In the genomic region with DNA sequence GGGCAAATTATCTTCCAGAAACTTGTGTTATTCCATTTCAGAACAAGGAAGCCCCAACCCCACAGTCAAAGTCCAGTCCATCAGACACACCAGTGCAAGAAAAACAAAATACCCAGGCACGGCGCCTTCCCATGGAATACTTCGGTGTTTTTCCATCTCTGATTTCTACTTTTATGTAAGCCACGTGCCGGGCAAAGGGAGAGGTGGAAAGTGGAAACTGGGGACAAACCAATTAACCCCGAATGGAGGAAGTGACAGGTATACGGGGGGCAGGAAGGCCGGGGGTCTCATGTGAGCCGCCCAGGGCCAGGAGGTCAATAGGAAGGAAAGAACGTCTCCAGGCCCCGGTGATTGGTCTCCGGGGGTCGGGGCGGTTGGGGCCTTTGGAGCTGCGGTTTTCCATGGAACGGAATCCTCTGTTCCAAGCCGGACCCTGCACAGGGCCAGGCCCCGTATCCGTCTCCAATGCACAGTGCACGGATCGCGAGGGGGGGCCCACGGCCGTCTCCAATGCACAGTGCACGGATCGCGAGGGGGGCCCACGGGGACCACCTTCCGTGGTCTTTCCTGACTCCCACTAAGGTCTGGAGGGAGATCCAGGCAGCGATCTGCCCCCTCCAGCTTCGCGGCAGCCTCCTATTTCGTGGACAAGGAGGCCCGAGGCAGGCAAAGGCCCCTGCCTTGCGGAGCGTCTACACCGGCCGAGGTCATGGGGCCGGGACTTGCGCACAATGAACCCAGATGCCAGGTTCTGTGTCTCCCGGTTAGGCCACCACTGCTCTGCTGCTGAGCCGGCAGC, we compare ENCODE assay signal across 18 cellular contexts.
DNase-seq lines count a peak whose midpoint lies in the region; ATAC-seq and TF ChIP-seq lines count a peak whose summit lies in the region.
"Had no signal": no experiment of that assay in that cellular context is flagged by ENCODE, and none has a peak within 500 bp of the region (broad histone marks: within the 10 kb centered on the region; RNA-seq: fewer than 3 reads in every experiment).

No MANE protein-coding gene starts in this region.

- H3K79me1 ChIP-seq in trophoblast cell (ENCODE audit: low read length): peaks cover 22% of the 10 kb centered on the region

- peaks cover 25% of the 10 kb centered on the region for H3K4me1 Mint-ChIP-seq in CD14-positive monocyte
- H3K4me1 Mint-ChIP-seq in activated T-cell treated with anti-CD3 and anti-CD28 coated beads, Interleukin-2, amount 50 U/mL, for 24 hours (ENCODE audit: low read depth): peaks cover 34% of the 10 kb centered on the region

- intact Hi-C loops in CD14-positive monocyte (cut with micrococcal nuclease): no loop called here

- H3K36me3 Mint-ChIP-seq in CD14-positive monocyte: peaks cover 0 to 2% of the 10 kb centered on the region in 2 donors
- H3K36me3 Mint-ChIP-seq in activated T-cell treated with anti-CD3 and anti-CD28 coated beads, Interleukin-2, amount 50 U/mL, for 24 hours (ENCODE audit: low read depth): no peaks in the 10 kb centered on the region
- H3K36me3 Mint-ChIP-seq: activated CD8-positive, alpha-beta memory T cell treated with anti-CD3 and anti-CD28 coated beads, Interleukin-2, amount 10 ng/mL, durations not matched to agents 7 days and 5 days had no signal

- H3K14ac ChIP-seq in trophoblast cell (ENCODE audit: low read length): peak overlapping the region; percentile 85

- H2AFZ ChIP-seq in trophoblast cell (ENCODE audit: insufficient read depth, low read length, poor library complexity): peak overlapping the region; percentile 37

- H3K9ac ChIP-seq in trophoblast cell (ENCODE audit: low read length): no peak overlapping the region

- peak; percentile 29 for ATAC-seq in gastroesophageal sphincter
- no peak for ATAC-seq in GM21526 (IDR thresholded peaks at IDR 0.05; ENCODE audit: low FRiP score, unreplicated experiment)
- ATAC-seq: activated CD4-positive, CD25-positive, alpha-beta regulatory T cell treated with anti-CD3 and anti-CD28 coated beads, Interleukin-2, amount 50 U/mL, for 24 hours; activated CD8-positive, alpha-beta memory T cell treated with anti-CD3 and anti-CD28 coated beads, Interleukin-2, amount 10 ng/mL, durations not matched to agents 7 days and 5 days; gastrocnemius medialis; stimulated activated naive CD8-positive, alpha-beta T cell treated with anti-CD3 and anti-CD28 coated beads, Interleukin-15, Interleukin-2, amounts not matched to agents 100 U/mL and 50 U/mL, for 24 hours had no signal

- H3K27me3 Mint-ChIP-seq in CD14-positive monocyte (ENCODE audit: low read depth in 3 of 3): peaks cover 0 to 3% (median 0%) of the 10 kb centered on the region in 3 donors
- no peaks in the 10 kb centered on the region for H3K27me3 Mint-ChIP-seq in activated T-cell treated with anti-CD3 and anti-CD28 coated beads, Interleukin-2, amount 50 U/mL, for 24 hours
- H3K27me3 Mint-ChIP-seq: activated CD8-positive, alpha-beta memory T cell treated with anti-CD3 and anti-CD28 coated beads, Interleukin-2, amount 10 ng/mL, durations not matched to agents 7 days and 5 days had no signal

- H3K27ac Mint-ChIP-seq in CD14-positive monocyte: peak overlapping the region in 2 of 7 donors; percentile 56 to 73
- H3K27ac Mint-ChIP-seq in activated T-cell treated with anti-CD3 and anti-CD28 coated beads, Interleukin-2, amount 50 U/mL, for 24 hours: no peak overlapping the region
- H3K27ac Mint-ChIP-seq: activated CD8-positive, alpha-beta memory T cell treated with anti-CD3 and anti-CD28 coated beads, Interleukin-2, amount 10 ng/mL, durations not matched to agents 7 days and 5 days had no signal

- H3K36me3 ChIP-seq in SJSA1: no peaks in the 10 kb centered on the region
- no peaks in the 10 kb centered on the region for H3K36me3 ChIP-seq in gastroesophageal sphincter
- no peaks in the 10 kb centered on the region for H3K36me3 ChIP-seq in trophoblast cell (ENCODE audit: control insufficient read depth in 1 of 2, insufficient read depth in 2 of 2, low read length in 2 of 2)
- H3K36me3 ChIP-seq: gastrocnemius medialis, ovary had no signal

- H3K18ac ChIP-seq in trophoblast cell (ENCODE audit: low read length): peak overlapping the region; percentile 42

- DNase-seq in CD14-positive monocyte (ENCODE audit: low spot score): peak; percentile 16
- no peak for DNase-seq in SJSA1 (ENCODE audit: low read depth in 1 of 2, low spot score in 2 of 2)
- peak in 1 of 2 donors; percentile 8 for DNase-seq in trophoblast cell
- no peak for DNase-seq in Ammon's horn (ENCODE audit: low spot score)
- DNase-seq in NCI-H82 treated with DMSO at 0.1 percent for 48 hours (lab: John Stamatoyannopoulos, UW; ENCODE audit: unreplicated experiment): no peak
- no peak for DNase-seq in activated T-cell treated with anti-CD3 and anti-CD28 coated beads, Interleukin-2, amount 50 U/mL, for 24 hours
- DNase-seq: activated CD8-positive, alpha-beta memory T cell treated with anti-CD3 and anti-CD28 coated beads, Interleukin-2, amount 10 ng/mL, durations not matched to agents 7 days and 5 days; activated naive CD4-positive, alpha-beta T cell treated with Interleukin-2 at 50 U/mL for 16 hours; central memory CD4-positive, alpha-beta T cell; DMS 273 treated with DMSO at 0.1 percent for 48 hours; gastrocnemius medialis; NCI-H748 treated with DMSO at 0.1 percent for 48 hours; ovary; stimulated activated CD4-positive, alpha-beta T cell treated with anti-CD3 and anti-CD28 coated beads, Interleukin-12 subunit alpha, Interleukin-12 subunit beta, amount 100 ng/mL, for 4 hours; stimulated activated naive CD8-positive, alpha-beta T cell treated with anti-CD3 and anti-CD28 coated beads, Interleukin-15, Interleukin-2, amounts not matched to agents 100 U/mL and 50 U/mL, for 24 hours had no signal

- peak overlapping the region; percentile 80 for H4K8ac ChIP-seq in trophoblast cell (ENCODE audit: low read depth, low read length)

- H3K27me3 ChIP-seq in SJSA1 (replicated peaks): no peaks in the 10 kb centered on the region
- H3K27me3 ChIP-seq in gastroesophageal sphincter: no peaks in the 10 kb centered on the region
- no peaks in the 10 kb centered on the region for H3K27me3 ChIP-seq in trophoblast cell (ENCODE audit: insufficient read depth, low read length)
- H3K27me3 ChIP-seq: gastrocnemius medialis, ovary had no signal

- H3K4me3 Mint-ChIP-seq in CD14-positive monocyte: no peak overlapping the region
- no peak overlapping the region for H3K4me3 Mint-ChIP-seq in activated T-cell treated with anti-CD3 and anti-CD28 coated beads, Interleukin-2, amount 50 U/mL, for 24 hours
- H3K4me3 Mint-ChIP-seq: activated CD8-positive, alpha-beta memory T cell treated with anti-CD3 and anti-CD28 coated beads, Interleukin-2, amount 10 ng/mL, durations not matched to agents 7 days and 5 days had no signal

- no peak overlapping the region for H3K4me2 ChIP-seq in trophoblast cell (ENCODE audit: low read length)

- H2BK12ac ChIP-seq in trophoblast cell (ENCODE audit: low read length): peak overlapping the region; percentile 92

- H2AK5ac ChIP-seq in trophoblast cell (ENCODE audit: low read length): peak overlapping the region; percentile 96

- H3K27ac ChIP-seq in SJSA1: peak overlapping the region; percentile 95
- H3K27ac ChIP-seq in gastroesophageal sphincter: peak overlapping the region in 2 of 4 donors; percentile 2 to 46
- peak overlapping the region; percentile 83 for H3K27ac ChIP-seq in trophoblast cell (ENCODE audit: low read depth, low read length)
- H3K27ac ChIP-seq: gastrocnemius medialis, ovary had no signal

- H3K9me3 ChIP-seq in SJSA1 (replicated peaks) (no peaks in the 10 kb centered on the region), gastroesophageal sphincter (no peaks in the 10 kb centered on the region), trophoblast cell (ENCODE audit: insufficient read depth, low read depth, low read length) (no peaks in the 10 kb centered on the region)
- H3K9me3 ChIP-seq: gastrocnemius medialis, ovary had no signal

- peak overlapping the region; percentile 50 for H4K12ac ChIP-seq in trophoblast cell (ENCODE audit: low read depth, low read length)

- peak overlapping the region; percentile 92 for H2BK120ac ChIP-seq in trophoblast cell (ENCODE audit: insufficient read depth, low read length, poor library complexity)

- H3K4me1 ChIP-seq in SJSA1 (replicated peaks) (peaks cover 47% of the 10 kb centered on the region), gastroesophageal sphincter (peaks cover 0 to 24% (median 0%) of the 10 kb centered on the region in 3 donors), trophoblast cell (ENCODE audit: control insufficient read depth in 1 of 2, insufficient read depth in 2 of 2, low read length in 2 of 2) (peaks cover 16 to 22% of the 10 kb centered on the region in 2 experiments)

- H2BK5ac ChIP-seq in trophoblast cell (ENCODE audit: low read depth, low read length, poor library complexity): peak overlapping the region; percentile 87

- H3K4ac ChIP-seq in trophoblast cell (ENCODE audit: low read depth, low read length): peak overlapping the region; percentile 80

- no peak overlapping the region for H3K23ac ChIP-seq in trophoblast cell (ENCODE audit: low read length)

- TF ChIP-seq POLR2A in gastroesophageal sphincter (IDR thresholded peaks at IDR 0.05): no peak

- TF ChIP-seq EP300 in gastroesophageal sphincter (IDR thresholded peaks at IDR 0.05): no peak

- peak overlapping the region; percentile 95 for H4K91ac ChIP-seq in trophoblast cell (ENCODE audit: low read depth, low read length)

- H3K79me2 ChIP-seq in trophoblast cell (ENCODE audit: control insufficient read depth, insufficient read depth, low read length, poor library complexity): peaks cover 3% of the 10 kb centered on the region

- TF ChIP-seq CTCF in CD14-positive monocyte (IDR thresholded peaks at IDR 0.05): no peak
- TF ChIP-seq CTCF in gastroesophageal sphincter (IDR thresholded peaks at IDR 0.05): no peak

- 78 to 90% methylated on average over 2 to 16 of the region's 42 CpGs for WGBS in gastroesophageal sphincter (ENCODE audit: low coverage in 1 of 2), 2 donors
- WGBS in trophoblast cell (ENCODE audit: extremely low coverage, insufficient coverage, insufficient read length): no CpG with 5 or more reads among the region's 42 CpGs

- peaks cover 0 to 2% (median 0%) of the 10 kb centered on the region in 7 donors for H3K9me3 Mint-ChIP-seq in CD14-positive monocyte
- H3K9me3 Mint-ChIP-seq in activated T-cell treated with anti-CD3 and anti-CD28 coated beads, Interleukin-2, amount 50 U/mL, for 24 hours: no peaks in the 10 kb centered on the region

- H3K4me3 ChIP-seq in SJSA1 (no peak overlapping the region), gastroesophageal sphincter (no peak overlapping the region), trophoblast cell (ENCODE audit: low read depth, low read length) (no peak overlapping the region)
- H3K4me3 ChIP-seq: gastrocnemius medialis, ovary had no signal
